23 cellular contexts compared by ENCODE assay signal in the genomic region with DNA sequence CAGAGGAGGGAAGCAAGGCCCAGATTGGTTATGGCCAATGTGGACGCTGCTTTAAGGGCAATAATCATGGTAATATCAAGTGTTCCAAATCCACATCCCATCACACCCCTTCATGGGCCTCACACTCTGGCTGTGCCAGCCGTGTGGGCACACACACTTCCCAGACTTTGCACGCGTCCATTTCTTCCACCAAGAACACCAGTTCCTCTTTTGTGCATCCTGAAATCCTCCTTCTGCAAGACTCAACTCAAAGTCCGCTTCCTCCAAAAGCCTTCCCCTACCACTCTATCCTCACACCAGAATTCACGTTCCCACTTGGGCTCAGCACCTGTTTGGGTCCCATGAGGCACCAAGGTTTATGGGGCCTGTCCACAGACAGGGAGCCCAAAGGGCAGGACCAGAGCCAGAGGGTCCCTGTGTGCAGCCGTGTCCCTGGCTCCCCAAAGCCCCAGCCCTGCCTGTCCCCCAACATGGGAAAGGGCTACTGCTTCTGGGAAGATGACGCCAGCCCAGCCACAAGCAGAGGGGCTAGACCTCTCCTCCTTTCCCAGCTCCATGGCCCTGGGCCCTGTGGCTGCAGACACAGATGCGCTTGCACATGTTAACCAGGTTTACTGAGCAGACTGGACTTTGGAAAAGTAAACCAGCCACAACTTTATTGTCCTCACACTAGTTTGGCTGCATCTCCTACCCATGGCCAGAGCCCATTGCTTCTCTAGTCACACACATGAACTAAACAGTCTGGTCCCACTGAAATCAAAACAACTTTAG. TPM values are rescaled to one million over a fixed set of nuclear protein-coding genes. Genes with fewer than 3 reads are reported as not detected.
"Had no signal": no experiment of that assay in that cellular context is flagged by ENCODE, and none has a peak within 500 bp of the region (broad histone marks: within the 10 kb centered on the region; RNA-seq: fewer than 3 reads in every experiment).

No MANE protein-coding gene starts in this region.

- H3K27me3 ChIP-seq: adrenal gland, dorsolateral prefrontal cortex, esophagus muscularis mucosa, sigmoid colon, vagina had no signal

- H3K9me3 ChIP-seq: adrenal gland, esophagus muscularis mucosa, sigmoid colon, vagina had no signal

- H3K4me1 ChIP-seq: adrenal gland, sigmoid colon, vagina had no signal

- FAIRE-seq: astrocyte, colon, frontal cortex had no signal

- ATAC-seq: activated CD4-positive, alpha-beta T cell treated with anti-CD3 and anti-CD28 coated beads for 36 hours; activated T-helper 17 cell treated with anti-CD3 and anti-CD28 coated beads, Interleukin-2, amount 50 U/mL, for 72 hours; stimulated activated naive B cell treated with anti-CD40 and anti-IgM and Interleukin-4, amounts not matched to agents 10 μg/mL and 1 μg/mL and 100 μg/mL, for 72 hours had no signal

- DNase-seq: activated B cell treated with CpG ODN at 0.5 μM for 24 hours; activated CD4-positive, alpha-beta T cell treated with anti-CD3 and anti-CD28 coated beads for 36 hours; activated CD4-positive, alpha-beta T cell treated with anti-CD3 and anti-CD28 coated beads, Interleukin-2, amount 50 U/mL, for 4 hours; activated CD8-positive, alpha-beta memory T cell treated with anti-CD3 and anti-CD28 coated beads for 24 hours; activated CD8-positive, alpha-beta memory T cell treated with anti-CD3 and anti-CD28 coated beads, Interleukin-2, amount 50 U/mL, for 4 hours; activated T-cell treated with anti-CD3 and anti-CD28 coated beads, Interleukin-2, amount 50 U/mL, for 24 hours; adrenal gland; dorsolateral prefrontal cortex; glutamatergic neuron; hypothalamus; sigmoid colon; stimulated activated CD4-positive, alpha-beta T cell treated with anti-CD3 and anti-CD28 coated beads, Interleukin-2, amount 100 ng/mL, for 48 hours; stimulated activated CD8-positive, alpha-beta memory T cell treated with anti-CD3 and anti-CD28 coated beads, Interleukin-4, amount 100 ng/mL, for 48 hours; stimulated activated naive B cell treated with anti-CD40 and anti-IgM and Interleukin-4, amounts not matched to agents 10 μg/mL and 1 μg/mL and 100 μg/mL, for 72 hours; T-helper 9 cell had no signal

- H3K36me3 ChIP-seq: adrenal gland, esophagus muscularis mucosa, sigmoid colon, vagina had no signal

- H3K4me3 ChIP-seq: adrenal gland, dorsolateral prefrontal cortex, esophagus muscularis mucosa, sigmoid colon, vagina had no signal

- H3K27ac ChIP-seq: adrenal gland, dorsolateral prefrontal cortex, esophagus muscularis mucosa, sigmoid colon, vagina had no signal

RNA-seq across cellular contexts. Expression of a gene that starts 20.3 kb away (rescaled TPM):
- total RNA-seq: astrocyte, myocyte, sigmoid colon, vagina had no signal
- polyA plus RNA-seq: neural cell had no signal
